In genomic region chr6:32188381-32189081, GRCh38 we compare ENCODE assay signal across 1 cellular context.
TF ChIP-seq lines count a peak whose summit lies in the region.

No MANE protein-coding gene starts in this region.

TF ChIP-seq in HEK293, 187 proteins besides CTCF, POLR2A, EP300 and RAD21 (continued from another document):
- TF ChIP-seq ZNF580 (tag by site-specific recombination; IDR thresholded peaks at IDR 0.05): no peak
